Comparison of ENCODE assay signal across 17 cellular contexts in the genomic region with DNA sequence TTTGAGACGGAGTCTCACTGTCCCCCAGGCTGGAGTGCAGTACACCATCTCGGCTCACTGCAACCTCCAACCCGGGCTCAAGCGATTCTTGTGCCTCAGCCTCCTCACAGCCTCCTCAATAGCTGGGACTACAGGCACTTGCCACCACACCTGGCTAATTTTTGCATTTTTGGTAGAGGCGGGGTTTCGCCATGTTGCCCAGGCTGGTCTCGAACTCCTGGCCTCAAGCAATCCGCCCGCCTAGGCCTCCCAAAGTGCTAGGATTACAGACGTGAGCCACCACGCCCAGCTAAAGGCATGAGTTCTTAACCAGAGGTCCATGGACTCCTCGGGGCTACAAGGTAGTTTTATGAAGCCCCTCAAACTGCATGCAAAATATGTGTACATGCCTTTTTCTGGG. TPM values are rescaled to one million over a fixed set of nuclear protein-coding genes. Genes with fewer than 3 reads are reported as not detected.
DNase-seq lines count a peak whose midpoint lies in the region; ATAC-seq and TF ChIP-seq lines count a peak whose summit lies in the region.
"Had no signal": no experiment of that assay in that cellular context is flagged by ENCODE, and none has a peak within 500 bp of the region (broad histone marks: within the 10 kb centered on the region; RNA-seq: fewer than 3 reads in every experiment).

No MANE protein-coding gene starts in this region.

- no peaks in the 10 kb centered on the region for H3K9me2 ChIP-seq in PC-3 (replicated peaks; ENCODE audit: low read length)

- H3K27ac ChIP-seq in PC-3 (ENCODE audit: low read length) (no peak overlapping the region), fibroblast of lung (ENCODE audit: insufficient read depth, low read length) (no peak overlapping the region)
- H3K27ac ChIP-seq: HL-60, SJSA1, uterus had no signal

- peak overlapping the region; percentile 20 for H3K4me3 Mint-ChIP-seq in activated naive CD4-positive, alpha-beta T cell treated with anti-CD3 and anti-CD28 coated beads, Interleukin-2, amount 50 U/mL, for 24 hours
- no peak overlapping the region for H3K4me3 Mint-ChIP-seq in T-cell
- H3K4me3 Mint-ChIP-seq: activated T-helper 17 cell treated with anti-CD3 and anti-CD28 coated beads, Interleukin-2, amount 50 U/mL, for 72 hours had no signal

- no TSS peak for BruUV-seq in PC-3 (replicated peaks; lab: Mats Ljungman, UMichigan)

- H3K4me1 Mint-ChIP-seq in activated naive CD4-positive, alpha-beta T cell treated with anti-CD3 and anti-CD28 coated beads, Interleukin-2, amount 50 U/mL, for 24 hours = peaks cover 64% of the 10 kb centered on the region
- peaks cover 50 to 66% (median 65%) of the 10 kb centered on the region in 3 donors for H3K4me1 Mint-ChIP-seq in T-cell

- H2AFZ ChIP-seq in PC-3 (ENCODE audit: low read length) (no peak overlapping the region), fibroblast of lung (ENCODE audit: low read length) (no peak overlapping the region)

- no peaks in the 10 kb centered on the region for H3F3A ChIP-seq in PC-3 (ENCODE audit: low read length, unreplicated experiment)

- H3K79me2 ChIP-seq in PC-3 (ENCODE audit: low read length) (peaks cover 93% of the 10 kb centered on the region), fibroblast of lung (ENCODE audit: control insufficient read depth, insufficient read depth, low read length) (peaks cover 84% of the 10 kb centered on the region)

- no peak overlapping the region for H3K27ac Mint-ChIP-seq in activated naive CD4-positive, alpha-beta T cell treated with anti-CD3 and anti-CD28 coated beads, Interleukin-2, amount 50 U/mL, for 24 hours
- H3K27ac Mint-ChIP-seq in T-cell = no peak overlapping the region
- H3K27ac Mint-ChIP-seq: activated T-helper 17 cell treated with anti-CD3 and anti-CD28 coated beads, Interleukin-2, amount 50 U/mL, for 72 hours; nephron had no signal

- no peaks in the 10 kb centered on the region for H3K9me3 ChIP-seq in PC-3 (ENCODE audit: low read length)
- H3K9me3 ChIP-seq in fibroblast of lung (ENCODE audit: control insufficient read depth, insufficient read depth, low read depth, low read length) = no peaks in the 10 kb centered on the region
- H3K9me3 ChIP-seq: SJSA1, uterus had no signal

- H3K4me2 ChIP-seq in PC-3 (ENCODE audit: low read length) = peak overlapping the region; percentile 98
- peak overlapping the region; percentile 74 for H3K4me2 ChIP-seq in fibroblast of lung (ENCODE audit: extremely low read depth, insufficient read depth, low read length)

- no peaks in the 10 kb centered on the region for H3K27me3 ChIP-seq in PC-3 (ENCODE audit: low read length)
- H3K27me3 ChIP-seq in fibroblast of lung (ENCODE audit: control insufficient read depth, insufficient read depth, low read length) = no peaks in the 10 kb centered on the region
- H3K27me3 ChIP-seq: foreskin keratinocyte, SJSA1, uterus had no signal

- H3K4me1 ChIP-seq in PC-3 (ENCODE audit: insufficient read depth, low read length) (peaks cover 21% of the 10 kb centered on the region), fibroblast of lung (ENCODE audit: control insufficient read depth, extremely low read depth, insufficient read depth, low read length) (peaks cover 3% of the 10 kb centered on the region)

- no peaks in the 10 kb centered on the region for H3K9me3 Mint-ChIP-seq in activated naive CD4-positive, alpha-beta T cell treated with anti-CD3 and anti-CD28 coated beads, Interleukin-2, amount 50 U/mL, for 24 hours
- no peaks in the 10 kb centered on the region for H3K9me3 Mint-ChIP-seq in T-cell
- H3K9me3 Mint-ChIP-seq: activated T-helper 17 cell treated with anti-CD3 and anti-CD28 coated beads, Interleukin-2, amount 50 U/mL, for 72 hours; nephron had no signal

- H3K36me3 Mint-ChIP-seq in activated naive CD4-positive, alpha-beta T cell treated with anti-CD3 and anti-CD28 coated beads, Interleukin-2, amount 50 U/mL, for 24 hours = peaks cover 4% of the 10 kb centered on the region
- peaks cover 23% of the 10 kb centered on the region for H3K36me3 Mint-ChIP-seq in T-cell

- H3K9ac ChIP-seq in PC-3 (ENCODE audit: low read length) (peak overlapping the region; percentile 93; the same call in 1 of the 2 replicates), fibroblast of lung (ENCODE audit: insufficient read depth, low read length) (no peak overlapping the region)

- POLR2A ChIA-PET in PC-3 (lab: Charles Lee; ENCODE audit: unreplicated experiment) = no interaction called here
- POLR2A ChIA-PET in T-cell (lab: Charles Lee) = interaction anchor here in 1 of 2 donors (0.5 kb wide), 1 partner anchor 41 kb away, joined by 7 read pairs; no protein-coding TSS in a partner anchor

- H4K20me1 ChIP-seq in PC-3 (ENCODE audit: low read length) (peaks cover 18% of the 10 kb centered on the region), fibroblast of lung (ENCODE audit: control insufficient read depth, extremely low read depth, insufficient read depth, low read length) (peaks cover 2% of the 10 kb centered on the region)

- CTCF ChIA-PET in PC-3 (lab: Charles Lee) = no interaction called here
- CTCF ChIA-PET in T-cell (lab: Charles Lee) = interaction anchor here in 1 of 2 donors (4.4 kb wide), 1 partner anchor 15 kb away, joined by 62 read pairs; a partner anchor contains a TSS

- ATAC-seq in PC-3 (no peak), T-cell (replicated peaks in 1 of 4) (no peak), HG03039 (IDR thresholded peaks at IDR 0.05; ENCODE audit: unreplicated experiment) (no peak)
- ATAC-seq: activated T-helper 17 cell treated with anti-CD3 and anti-CD28 coated beads, Interleukin-2, amount 50 U/mL, for 72 hours; foreskin keratinocyte had no signal

- H3K36me3 ChIP-seq in PC-3 (ENCODE audit: low read depth, low read length) = peaks cover 21% of the 10 kb centered on the region
- H3K36me3 ChIP-seq in fibroblast of lung (ENCODE audit: control insufficient read depth, insufficient read depth, low read length) = peaks cover 12% of the 10 kb centered on the region
- H3K36me3 ChIP-seq: uterus had no signal

- intact Hi-C loops in PC-3 (cut with micrococcal nuclease) (loop anchor here (5.0 kb wide), 1 partner anchor 73 kb away; a partner anchor contains a TSS), posterior cingulate gyrus (cut with DNase I) (loop anchor here (5.0 kb wide), 1 partner anchor 127 kb away; no protein-coding TSS in a partner anchor)

- no peaks in the 10 kb centered on the region for H3K27me3 Mint-ChIP-seq in activated naive CD4-positive, alpha-beta T cell treated with anti-CD3 and anti-CD28 coated beads, Interleukin-2, amount 50 U/mL, for 24 hours
- no peaks in the 10 kb centered on the region for H3K27me3 Mint-ChIP-seq in T-cell
- H3K27me3 Mint-ChIP-seq: activated T-helper 17 cell treated with anti-CD3 and anti-CD28 coated beads, Interleukin-2, amount 50 U/mL, for 72 hours had no signal

- H3K4me3 ChIP-seq in PC-3 (ENCODE audit: low read length) (peak overlapping the region; percentile 94), fibroblast of lung (replicated peaks in 1 of 4; ENCODE audit: control extremely low read depth in 1 of 4, insufficient read depth in 1 of 4, low read depth in 3 of 4, low read length in 4 of 4) (peak overlapping the region in 3 of 4 experiments; percentile 2 to 100 (median 97)), skeletal muscle cell (ENCODE audit: low read depth, low read length) (peak overlapping the region; percentile 59)
- H3K4me3 ChIP-seq: SJSA1 had no signal

- DNase-seq in activated naive CD4-positive, alpha-beta T cell (lab: John Stamatoyannopoulos, UW) = no peak
- no peak for DNase-seq in PC-3
- no peak for DNase-seq in fibroblast of lung (ENCODE audit: low read depth in 2 of 2)
- DNase-seq in skeletal muscle cell (ENCODE audit: low read depth) = no peak
- no peak for DNase-seq in posterior cingulate gyrus
- DNase-seq in T-cell = no peak
- DNase-seq: foreskin keratinocyte; kidney; NCI-H524; stimulated activated CD8-positive, alpha-beta memory T cell treated with anti-CD3 and anti-CD28 coated beads, Interleukin-4, amount 100 ng/mL, for 48 hours; uterus had no signal

- TF ChIP-seq CTCF in PC-3 (conservative IDR thresholded peaks at IDR 0.05; ENCODE audit: low read depth, low read length) (no peak), fibroblast of lung (conservative IDR thresholded peaks at IDR 0.05 in 1 of 2, IDR thresholded peaks at IDR 0.05 in 1 of 2; ENCODE audit: low read depth in 1 of 2, low read length in 2 of 2) (no peak)

RNA-seq across cellular contexts. Expression of a gene that starts 2.1 kb away (rescaled TPM):
- total RNA-seq in PC-3 (2014; rRNA removed) (103 and 108 TPM in 2 replicates), fibroblast of lung (83.0 and 88.5 TPM in 2 replicates), T-cell (10 to 100 TPM; 36.9 to 50.3 (median 46.8) TPM)
- 172 and 183 TPM in 2 replicates for polyA plus RNA-seq in fibroblast of lung
- 129 and 130 TPM in 2 replicates for polyA plus RNA-seq in fibroblast of lung (2012)
- polyA minus RNA-seq in fibroblast of lung (ENCODE audit: low replicate concordance) = 4.5 and 10.6 TPM in 2 replicates

RNA-seq across cellular contexts. Expression of a gene that starts 2.4 kb away (rescaled TPM):
- total RNA-seq in PC-3 (2014; rRNA removed) (19.2 and 30.6 TPM in 2 replicates), fibroblast of lung (15.7 and 26.9 TPM in 2 replicates), T-cell (10 to 100 TPM; 19.0 to 46.8 (median 41.6) TPM)
- 54.5 and 60.6 TPM in 2 replicates for polyA plus RNA-seq in fibroblast of lung
- 77.1 and 86.5 TPM in 2 replicates for polyA plus RNA-seq in fibroblast of lung (2012)
- polyA minus RNA-seq in fibroblast of lung (ENCODE audit: low replicate concordance) = 126 and 177 TPM in 2 replicates

RNA-seq across cellular contexts. Expression of a gene that starts 13.9 kb away (rescaled TPM):
- total RNA-seq in PC-3 (2014; rRNA removed) = 45.1 and 47.4 TPM in 2 replicates
- total RNA-seq in fibroblast of lung = 56.0 and 66.7 TPM in 2 replicates
- 11.5 and 12.2 TPM in 2 replicates for polyA plus RNA-seq in fibroblast of lung
- 23.9 and 25.1 TPM in 2 replicates for polyA plus RNA-seq in fibroblast of lung (2012)
- 41.8 and 55.5 TPM in 2 replicates for polyA minus RNA-seq in fibroblast of lung (ENCODE audit: low replicate concordance)
- total RNA-seq in T-cell = 10 to 100 TPM; 21.5 to 34.5 (median 30.7) TPM

RNA-seq across cellular contexts. Expression of a gene that starts 27.3 kb away (rescaled TPM):
- total RNA-seq in PC-3 (2014; rRNA removed) (0.04 and 0.17 TPM in 2 replicates), fibroblast of lung (3.3 and 7.1 TPM in 2 replicates), T-cell (not detected)
- 18.3 and 21.8 TPM in 2 replicates for polyA plus RNA-seq in fibroblast of lung
- 16.5 and 17.7 TPM in 2 replicates for polyA plus RNA-seq in fibroblast of lung (2012)
- polyA minus RNA-seq in fibroblast of lung (ENCODE audit: low replicate concordance) = 10.8 and 18.7 TPM in 2 replicates
- total RNA-seq: activated T-helper 17 cell treated with anti-CD3 and anti-CD28 coated beads, Interleukin-2, amount 50 U/mL, for 72 hours had no signal
